In genomic region chr3:41632705-41633104, GRCh38 we compare ENCODE assay signal across 15 cellular contexts.
A peak's percentile ranks its signal among the peaks of the same experiment; 100 is the strongest.
DNase-seq lines count a peak whose midpoint lies in the region; ATAC-seq and TF ChIP-seq lines count a peak whose summit lies in the region.
"Had no signal": no experiment of that assay in that cellular context is flagged by ENCODE, and none has a peak within 500 bp of the region (broad histone marks: within the 10 kb centered on the region; RNA-seq: fewer than 3 reads in every experiment).

No MANE protein-coding gene starts in this region.

- no peak overlapping the region for H3K4me3 ChIP-seq in mucosa of descending colon
- H3K4me3 ChIP-seq: BLaER1 treated with 17β-estradiol and CSF1 and Interleukin-3, amounts not matched to agents 10 nM and 100 nM had no signal

- intact Hi-C loops in left colon (cut with DNase I, micrococcal nuclease) (no loop called here), mucosa of descending colon (cut with DNase I, micrococcal nuclease) (no loop called here)

- H3K9me3 ChIP-seq in mucosa of descending colon = no peaks in the 10 kb centered on the region
- H3K9me3 ChIP-seq: BLaER1 treated with 17β-estradiol and CSF1 and Interleukin-3, amounts not matched to agents 10 nM and 100 nM had no signal

- peaks cover 2% of the 10 kb centered on the region for H3K36me3 Mint-ChIP-seq in activated naive CD8-positive, alpha-beta T cell treated with anti-CD3 and anti-CD28 coated beads, Interleukin-2, amount 10 ng/mL, durations not matched to agents 7 days and 5 days
- H3K36me3 Mint-ChIP-seq in activated naive CD8-positive, alpha-beta T cell treated with anti-CD3 and anti-CD28 coated beads for 36 hours = no peaks in the 10 kb centered on the region
- H3K36me3 Mint-ChIP-seq in type B pancreatic cell = no peaks in the 10 kb centered on the region

- H3K4me1 Mint-ChIP-seq in activated naive CD8-positive, alpha-beta T cell treated with anti-CD3 and anti-CD28 coated beads, Interleukin-2, amount 10 ng/mL, durations not matched to agents 7 days and 5 days = no peaks in the 10 kb centered on the region
- H3K4me1 Mint-ChIP-seq in activated naive CD8-positive, alpha-beta T cell treated with anti-CD3 and anti-CD28 coated beads for 36 hours = no peaks in the 10 kb centered on the region
- no peaks in the 10 kb centered on the region for H3K4me1 Mint-ChIP-seq in type B pancreatic cell (ENCODE audit: unreplicated experiment)
- H3K4me1 Mint-ChIP-seq: CD4-positive, CD25-positive, alpha-beta regulatory T cell had no signal

- peaks cover 6% of the 10 kb centered on the region for H3K4me1 ChIP-seq in mucosa of descending colon (ENCODE audit: low read depth)
- H3K4me1 ChIP-seq: BLaER1 treated with 17β-estradiol and CSF1 and Interleukin-3, amounts not matched to agents 10 nM and 100 nM had no signal

- POLR2A ChIA-PET in activated naive CD8-positive, alpha-beta T cell treated with anti-CD3 and anti-CD28 coated beads, Interleukin-2, amount 10 ng/mL, durations not matched to agents 7 days and 5 days (lab: Charles Lee) = no interaction called here

- H3K27ac Mint-ChIP-seq in activated naive CD8-positive, alpha-beta T cell treated with anti-CD3 and anti-CD28 coated beads, Interleukin-2, amount 10 ng/mL, durations not matched to agents 7 days and 5 days = peak overlapping the region; percentile 17
- no peak overlapping the region for H3K27ac Mint-ChIP-seq in activated naive CD8-positive, alpha-beta T cell treated with anti-CD3 and anti-CD28 coated beads for 36 hours
- H3K27ac Mint-ChIP-seq in type B pancreatic cell = peak overlapping the region; percentile 9
- H3K27ac Mint-ChIP-seq: CD4-positive, CD25-positive, alpha-beta regulatory T cell; H9 had no signal

- H3K9me3 Mint-ChIP-seq in activated naive CD8-positive, alpha-beta T cell treated with anti-CD3 and anti-CD28 coated beads, Interleukin-2, amount 10 ng/mL, durations not matched to agents 7 days and 5 days = no peaks in the 10 kb centered on the region
- no peaks in the 10 kb centered on the region for H3K9me3 Mint-ChIP-seq in activated naive CD8-positive, alpha-beta T cell treated with anti-CD3 and anti-CD28 coated beads for 36 hours
- H3K9me3 Mint-ChIP-seq in type B pancreatic cell = peaks cover under 1% of the 10 kb centered on the region
- H3K9me3 Mint-ChIP-seq: H9 had no signal

- no peak for TF ChIP-seq CTCF in mucosa of descending colon (IDR thresholded peaks at IDR 0.05)
- TF ChIP-seq CTCF in type B pancreatic cell (conservative IDR thresholded peaks at IDR 0.05) = no peak

- DNase-seq in activated naive CD8-positive, alpha-beta T cell treated with anti-CD3 and anti-CD28 coated beads, Interleukin-2, amount 10 ng/mL, durations not matched to agents 7 days and 5 days = no peak
- DNase-seq in activated naive CD8-positive, alpha-beta T cell treated with anti-CD3 and anti-CD28 coated beads for 36 hours = no peak
- DNase-seq in left colon (no peak), mucosa of descending colon (peak in 1 of 3 donors; percentile 19), type B pancreatic cell (ENCODE audit: extremely low spot score, unreplicated experiment) (no peak), UCSD-AML1 (lab: John Stamatoyannopoulos, UW; ENCODE audit: unreplicated experiment) (no peak), DMS79 (lab: John Stamatoyannopoulos, UW) (no peak), DMS 273 treated with DMSO at 0.1 percent for 48 hours (lab: John Stamatoyannopoulos, UW) (no peak)
- DNase-seq: ACHN; CD4-positive, CD25-positive, alpha-beta regulatory T cell; DMS153; GF-D8; GOT3; H9 had no signal

- H3K36me3 ChIP-seq in mucosa of descending colon (ENCODE audit: low read depth) = no peaks in the 10 kb centered on the region
- H3K36me3 ChIP-seq: BLaER1 treated with 17β-estradiol and CSF1 and Interleukin-3, amounts not matched to agents 10 nM and 100 nM had no signal

- H3K27me3 Mint-ChIP-seq in activated naive CD8-positive, alpha-beta T cell treated with anti-CD3 and anti-CD28 coated beads, Interleukin-2, amount 10 ng/mL, durations not matched to agents 7 days and 5 days = peaks cover 3% of the 10 kb centered on the region
- H3K27me3 Mint-ChIP-seq in activated naive CD8-positive, alpha-beta T cell treated with anti-CD3 and anti-CD28 coated beads for 36 hours = no peaks in the 10 kb centered on the region
- no peaks in the 10 kb centered on the region for H3K27me3 Mint-ChIP-seq in type B pancreatic cell
- H3K27me3 Mint-ChIP-seq: CD4-positive, CD25-positive, alpha-beta regulatory T cell had no signal

- ATAC-seq in activated naive CD8-positive, alpha-beta T cell treated with anti-CD3 and anti-CD28 coated beads, Interleukin-2, amount 10 ng/mL, durations not matched to agents 7 days and 5 days (ENCODE audit: low read depth) = no peak
- peak; percentile 89 for ATAC-seq in left colon
- peak; percentile 75 for ATAC-seq in mucosa of descending colon

- H3K4me3 Mint-ChIP-seq in activated naive CD8-positive, alpha-beta T cell treated with anti-CD3 and anti-CD28 coated beads, Interleukin-2, amount 10 ng/mL, durations not matched to agents 7 days and 5 days = no peak overlapping the region
- H3K4me3 Mint-ChIP-seq in activated naive CD8-positive, alpha-beta T cell treated with anti-CD3 and anti-CD28 coated beads for 36 hours = no peak overlapping the region
- no peak overlapping the region for H3K4me3 Mint-ChIP-seq in type B pancreatic cell
- H3K4me3 Mint-ChIP-seq: CD4-positive, CD25-positive, alpha-beta regulatory T cell; H9 had no signal
